ENCODE assay signal across 9 cellular contexts in the genomic region with DNA sequence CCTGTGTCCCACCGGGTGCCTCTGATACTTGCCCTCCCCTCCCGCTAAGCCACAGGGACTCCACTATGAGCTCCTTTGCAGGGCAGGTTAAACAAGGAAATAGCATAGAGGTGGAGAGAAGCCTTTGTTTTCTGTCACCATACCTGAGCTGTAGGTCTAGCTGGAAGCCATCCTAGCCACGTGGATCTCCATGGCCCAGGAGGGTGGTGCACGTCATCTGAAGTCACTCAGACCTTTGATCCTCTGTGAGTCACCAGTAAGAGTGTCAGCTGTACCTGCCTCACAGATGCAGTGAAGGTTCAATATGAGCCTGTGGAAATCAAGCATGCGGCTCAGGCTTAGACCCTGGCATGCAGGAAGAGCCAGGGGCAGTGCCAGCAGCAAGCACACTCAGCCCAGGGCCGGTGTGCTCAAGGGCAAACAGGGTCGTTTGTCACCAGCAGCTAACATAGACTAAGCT. TPM values are rescaled to one million over a fixed set of nuclear protein-coding genes. Genes with fewer than 3 reads are reported as not detected.
DNase-seq lines count a peak whose midpoint lies in the region; ATAC-seq and TF ChIP-seq lines count a peak whose summit lies in the region.
"Had no signal": no experiment of that assay in that cellular context is flagged by ENCODE, and none has a peak within 500 bp of the region (broad histone marks: within the 10 kb centered on the region; RNA-seq: fewer than 3 reads in every experiment).

No MANE protein-coding gene starts in this region.

- H3K27ac ChIP-seq in SK-N-SH (ENCODE audit: low read depth in 2 of 2, low read length in 1 of 2): no peak overlapping the region
- no peak overlapping the region for H3K27ac ChIP-seq in neural progenitor cell
- no peak overlapping the region for H3K27ac ChIP-seq in mesendoderm (ENCODE audit: low read depth, low read length)

- peaks cover 0 to 16% of the 10 kb centered on the region in 2 experiments; a peak in 1 of 4 replicates for H3K4me1 ChIP-seq in SK-N-SH (ENCODE audit: control insufficient read depth in 1 of 2, insufficient read depth in 2 of 2, low read depth in 1 of 2, low read length in 1 of 2)
- peaks cover 17% of the 10 kb centered on the region for H3K4me1 ChIP-seq in mucosa of descending colon (ENCODE audit: low read depth)
- peaks cover 13% of the 10 kb centered on the region for H3K4me1 ChIP-seq in neural progenitor cell
- H3K4me1 ChIP-seq in mesendoderm (ENCODE audit: control insufficient read depth, low read depth, low read length): no peaks in the 10 kb centered on the region

- no peaks in the 10 kb centered on the region for H3K36me3 ChIP-seq in SK-N-SH (replicated peaks in 1 of 2; ENCODE audit: control insufficient read depth in 1 of 2, insufficient read depth in 2 of 2, low read length in 1 of 2)
- H3K36me3 ChIP-seq in mucosa of descending colon (ENCODE audit: low read depth): no peaks in the 10 kb centered on the region
- no peaks in the 10 kb centered on the region for H3K36me3 ChIP-seq in neural progenitor cell
- peaks cover 3% of the 10 kb centered on the region for H3K36me3 ChIP-seq in mesendoderm (ENCODE audit: control insufficient read depth, insufficient read depth, low read length)

- POLR2A ChIA-PET in SK-N-SH (lab: Yijun Ruan, JAX): no interaction called here

- no peak overlapping the region for H3K23ac ChIP-seq in mesendoderm (ENCODE audit: low read length)

- intact Hi-C loops in mucosa of descending colon (cut with DNase I, micrococcal nuclease): no loop called here

- no peaks in the 10 kb centered on the region for H3K79me2 ChIP-seq in SK-N-SH (ENCODE audit: insufficient read depth)
- H3K79me2 ChIP-seq in neural progenitor cell (ENCODE audit: low read depth): no peaks in the 10 kb centered on the region
- H3K79me2 ChIP-seq in mesendoderm (ENCODE audit: control insufficient read depth, insufficient read depth, low read length): no peaks in the 10 kb centered on the region

- H2BK5ac ChIP-seq in mesendoderm (ENCODE audit: low read length): no peak overlapping the region

- H2BK120ac ChIP-seq in mesendoderm (ENCODE audit: low read depth, low read length): no peak overlapping the region

- no peak overlapping the region for H3K9ac ChIP-seq in SK-N-SH
- H3K9ac ChIP-seq in neural progenitor cell: no peak overlapping the region
- H3K9ac ChIP-seq in mesendoderm (ENCODE audit: low read length): no peak overlapping the region

- H3K56ac ChIP-seq in mesendoderm (ENCODE audit: low read length): no peak overlapping the region

- no peaks in the 10 kb centered on the region for H3K9me3 ChIP-seq in SK-N-SH
- H3K9me3 ChIP-seq in mucosa of descending colon: peaks cover 3% of the 10 kb centered on the region
- H3K9me3 ChIP-seq in neural progenitor cell (ENCODE audit: low read depth): no peaks in the 10 kb centered on the region

- no peak overlapping the region for H3K18ac ChIP-seq in mesendoderm (ENCODE audit: low read length)

- TF ChIP-seq CTCF in SK-N-SH (IDR thresholded peaks at IDR 0.05) (no peak), brain (conservative IDR thresholded peaks at IDR 0.05) (no peak), mucosa of descending colon (IDR thresholded peaks at IDR 0.05) (no peak), neural progenitor cell (IDR thresholded peaks at IDR 0.05) (no peak)

- H3K9me3 Mint-ChIP-seq in brain (peaks cover 4 to 13% (median 10%) of the 10 kb centered on the region in 5 experiments), neural progenitor cell (peaks cover 9% of the 10 kb centered on the region)

- H3K27me3 Mint-ChIP-seq in brain (peaks cover 8% of the 10 kb centered on the region), neural progenitor cell (ENCODE audit: insufficient read depth, low read depth) (peaks cover 10% of the 10 kb centered on the region)

- H3K4ac ChIP-seq in mesendoderm (ENCODE audit: low read depth, low read length): no peak overlapping the region

- no peak for TF ChIP-seq EP300 in SK-N-SH (IDR thresholded peaks at IDR 0.05; ENCODE audit: borderline replicate concordance in 1 of 2, low read depth in 1 of 2, low read length in 1 of 2)

- ATAC-seq in SK-N-SH treated with all-trans-retinoic acid at 6 μM for 48 hours (no peak), mucosa of descending colon (peak; percentile 98)

- H3F3A ChIP-seq in SK-N-SH (replicated peaks; ENCODE audit: insufficient read depth) (no peaks in the 10 kb centered on the region), neural progenitor cell (ENCODE audit: low read depth) (peaks cover 13% of the 10 kb centered on the region)

- H3K4me2 ChIP-seq in SK-N-SH: no peak overlapping the region
- no peak overlapping the region for H3K4me2 ChIP-seq in neural progenitor cell
- no peak overlapping the region for H3K4me2 ChIP-seq in mesendoderm (ENCODE audit: low read length)

- H2AFZ ChIP-seq in SK-N-SH (ENCODE audit: low read depth): no peak overlapping the region
- H2AFZ ChIP-seq in neural progenitor cell (replicated peaks): no peak overlapping the region

- CTCF ChIA-PET in SK-N-SH (lab: Yijun Ruan, JAX): interaction anchor here (0.7 kb wide), 1 partner anchor 183 kb away, joined by 3 read pairs; no protein-coding TSS in a partner anchor

- no peak overlapping the region for H2BK15ac ChIP-seq in mesendoderm (replicated peaks; ENCODE audit: low read depth)

- H4K8ac ChIP-seq in mesendoderm (ENCODE audit: low read depth, low read length): no peak overlapping the region

- H3K4me1 Mint-ChIP-seq in brain (peaks cover 44% of the 10 kb centered on the region), neural progenitor cell (peaks cover 16% of the 10 kb centered on the region)

- H3K27me3 ChIP-seq in SK-N-SH (ENCODE audit: insufficient read depth): no peaks in the 10 kb centered on the region; the same call in 1 of the 2 replicates
- H3K27me3 ChIP-seq in neural progenitor cell: no peaks in the 10 kb centered on the region
- no peaks in the 10 kb centered on the region for H3K27me3 ChIP-seq in mesendoderm (ENCODE audit: insufficient read depth, low read length, poor library complexity)

- 67% methylated on average over 6 of the region's 7 CpGs for WGBS in SK-N-SH (ENCODE audit: low lambda C conversion rate)
- WGBS in mesendoderm (ENCODE audit: extremely low coverage, insufficient coverage, low lambda C conversion rate): no CpG with 5 or more reads among the region's 7 CpGs

- H3K4me3 Mint-ChIP-seq in brain: no peak overlapping the region
- no peak overlapping the region for H3K4me3 Mint-ChIP-seq in neural progenitor cell

- peaks cover 21% of the 10 kb centered on the region for H3K36me3 Mint-ChIP-seq in brain
- peaks cover 9% of the 10 kb centered on the region for H3K36me3 Mint-ChIP-seq in neural progenitor cell

- no peak overlapping the region for H2AK5ac ChIP-seq in mesendoderm (ENCODE audit: low read length)

- H3K27ac Mint-ChIP-seq in brain: peak overlapping the region in 4 of 5 experiments; percentile 71 to 95 (median 87)
- H3K27ac Mint-ChIP-seq in neural progenitor cell: no peak overlapping the region

- H4K20me1 ChIP-seq in SK-N-SH (ENCODE audit: insufficient read depth) (no peaks in the 10 kb centered on the region), neural progenitor cell (ENCODE audit: low read depth) (no peaks in the 10 kb centered on the region)

- no peaks in the 10 kb centered on the region for H3K9me2 ChIP-seq in SK-N-SH

- no peaks in the 10 kb centered on the region for H3K79me1 ChIP-seq in mesendoderm (ENCODE audit: low read length)

- H4K5ac ChIP-seq in mesendoderm (ENCODE audit: low read length): no peak overlapping the region

- H3K4me3 ChIP-seq in SK-N-SH (ENCODE audit: low read depth in 2 of 2, low read length in 1 of 2) (no peak overlapping the region), mucosa of descending colon (no peak overlapping the region), neural progenitor cell (no peak overlapping the region), mesendoderm (ENCODE audit: low read length) (no peak overlapping the region)

- no peak for TF ChIP-seq RAD21 in SK-N-SH (IDR thresholded peaks at IDR 0.05; ENCODE audit: low read length)

- DNase-seq in SK-N-SH: peak; percentile 23
- peak; percentile 83 for DNase-seq in HPDE6-E6E7 (ENCODE audit: extremely low spot score)
- DNase-seq in mucosa of descending colon: peak; percentile 64 to 79 (median 74)
- no peak for DNase-seq in NCI-H226
- DNase-seq in neural progenitor cell (ENCODE audit: low spot score): no peak
- no peak for DNase-seq in mesendoderm
- DNase-seq: T-helper 9 cell had no signal

TF ChIP-seq in SK-N-SH treated with all-trans-retinoic acid at 6 μM for 48 hours, 23 proteins besides CTCF, POLR2A, EP300 and RAD21 (continues in another document):
- no peak for TF ChIP-seq SNAI2 (CRISPR knock-in tag; IDR thresholded peaks at IDR 0.05)
- no peak for TF ChIP-seq ISL1 (CRISPR knock-in tag; IDR thresholded peaks at IDR 0.05)
- no peak for TF ChIP-seq ZNF565 (CRISPR knock-in tag; conservative IDR thresholded peaks at IDR 0.05; ENCODE audit: low read depth)
- TF ChIP-seq, protein P1, sequence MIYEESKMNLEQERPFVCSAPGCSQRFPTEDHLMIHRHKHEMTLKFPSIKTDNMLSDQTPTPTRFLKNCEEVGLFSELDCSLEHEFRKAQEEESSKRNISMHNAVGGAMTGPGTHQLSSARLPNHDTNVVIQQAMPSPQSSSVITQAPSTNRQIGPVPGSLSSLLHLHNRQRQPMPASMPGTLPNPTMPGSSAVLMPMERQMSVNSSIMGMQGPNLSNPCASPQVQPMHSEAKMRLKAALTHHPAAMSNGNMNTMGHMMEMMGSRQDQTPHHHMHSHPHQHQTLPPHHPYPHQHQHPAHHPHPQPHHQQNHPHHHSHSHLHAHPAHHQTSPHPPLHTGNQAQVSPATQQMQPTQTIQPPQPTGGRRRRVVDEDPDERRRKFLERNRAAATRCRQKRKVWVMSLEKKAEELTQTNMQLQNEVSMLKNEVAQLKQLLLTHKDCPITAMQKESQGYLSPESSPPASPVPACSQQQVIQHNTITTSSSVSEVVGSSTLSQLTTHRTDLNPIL (CRISPR knock-in tag; IDR thresholded peaks at IDR 0.05; ENCODE audit: low read depth): no peak
- no peak for TF ChIP-seq TOX (CRISPR knock-in tag; IDR thresholded peaks at IDR 0.05; ENCODE audit: borderline replicate concordance)

RNA-seq across cellular contexts. Expression of a gene that starts 55.1 kb away (rescaled TPM):
- polyA plus RNA-seq in SK-N-SH (2012; rRNA removed) (0.49 and 0.59 TPM in 2 replicates), brain (ENCODE audit: insufficient read depth, low read depth, low replicate concordance) (146 TPM)
- 0.34 and 0.84 TPM in 2 replicates for polyA plus RNA-seq in SK-N-SH (2012; cell fraction: cytosol; rRNA removed)
- polyA plus RNA-seq in SK-N-SH (2012; cell fraction: nucleus; rRNA removed): 0.29 TPM in 2 replicates
- total RNA-seq in mucosa of descending colon (100 to 1,000 TPM; 221 to 410 (median 408) TPM), neural progenitor cell (ENCODE audit: low replicate concordance) (22.5 and 28.9 TPM in 2 replicates)
- 17.2 TPM for polyA plus RNA-seq in mesendoderm (2013, experiment 1 of 2)
- polyA plus RNA-seq in mesendoderm (2013, experiment 2 of 2): 17.0 TPM

Comparison
In these comparisons a context has a peak if more than half of its experiments do, and no peak if none do; other contexts are left out.
1. DNase-seq: peak in SK-N-SH (single experiment), HPDE6-E6E7 (single experiment) and mucosa of descending colon (3 of 3); none in NCI-H226 (single experiment), neural progenitor cell (single experiment) and mesendoderm (single experiment).